ENCODE assay signal across 8 cellular contexts in genomic region chr1:54200519-54200997, GRCh38. TPM values are rescaled to one million over a fixed set of nuclear protein-coding genes. Genes with fewer than 3 reads are reported as not detected.
DNase-seq lines count a peak whose midpoint lies in the region; TF ChIP-seq lines count a peak whose summit lies in the region.

No MANE protein-coding gene starts in this region.

- no peaks in the 10 kb centered on the region for H3K27me3 Mint-ChIP-seq in T-helper 1 cell treated with Interleukin-12 subunit alpha and Interleukin-12 subunit beta and Interleukin-4 antibody, amounts not matched to agents 30 μg/mL and 1 μg/mL, for 36 hours (ENCODE audit: low read depth)

- peak overlapping the region; percentile 74 for H3K4me3 ChIP-seq in HUES48 (ENCODE audit: low read depth, low read length)
- peak overlapping the region; percentile 76 to 94 for H3K4me3 ChIP-seq in cardiac fibroblast (replicated peaks in 1 of 2; ENCODE audit: low read depth in 2 of 2, low read length in 2 of 2)
- H3K4me3 ChIP-seq in mononuclear cell (ENCODE audit: low read length) = peak overlapping the region; percentile 72

- DNase-seq in T-helper 1 cell (no peak), cardiac fibroblast (ENCODE audit: low read depth in 2 of 2) (peak in 1 of 2 donors; percentile 28), KBM-7 (no peak), hippocampal formation (lab: John Stamatoyannopoulos, UW) (no peak), NCI-H2081 treated with DMSO at 0.1 percent for 48 hours (lab: John Stamatoyannopoulos, UW) (no peak)

- peaks cover 33% of the 10 kb centered on the region for H3K4me1 Mint-ChIP-seq in T-helper 1 cell treated with Interleukin-12 subunit alpha and Interleukin-12 subunit beta and Interleukin-4 antibody, amounts not matched to agents 30 μg/mL and 1 μg/mL, for 36 hours (ENCODE audit: low read depth)

- no peaks in the 10 kb centered on the region for H3K9me3 Mint-ChIP-seq in T-helper 1 cell treated with Interleukin-12 subunit alpha and Interleukin-12 subunit beta and Interleukin-4 antibody, amounts not matched to agents 30 μg/mL and 1 μg/mL, for 36 hours

- H3K27me3 ChIP-seq in HUES48 (ENCODE audit: control insufficient read depth, insufficient read depth, low read length) (no peaks in the 10 kb centered on the region), mononuclear cell (ENCODE audit: insufficient read depth, low read length) (no peaks in the 10 kb centered on the region)

- TF ChIP-seq CTCF in cardiac fibroblast (IDR thresholded peaks at IDR 0.05; ENCODE audit: low read depth, low read length) = no peak

- peaks cover 37% of the 10 kb centered on the region for H3K36me3 ChIP-seq in HUES48 (ENCODE audit: control insufficient read depth, insufficient read depth, low read length)

- peak overlapping the region; percentile 67 for H3K27ac ChIP-seq in HUES48 (ENCODE audit: low read depth, low read length)

- H3K4me3 Mint-ChIP-seq in T-helper 1 cell treated with Interleukin-12 subunit alpha and Interleukin-12 subunit beta and Interleukin-4 antibody, amounts not matched to agents 30 μg/mL and 1 μg/mL, for 36 hours = peak overlapping the region; percentile 91

- peak overlapping the region; percentile 88 for H3K9ac ChIP-seq in HUES48 (ENCODE audit: low read depth, low read length)

- in situ Hi-C loops in KBM-7 (cut with MboI; ENCODE audit: low pct_unique_long_range_greater_than_20kb, low sequenced_read_pairs) = no loop called here

- no peaks in the 10 kb centered on the region for H3K9me3 ChIP-seq in HUES48 (ENCODE audit: control insufficient read depth, insufficient read depth, low read length)
- no peaks in the 10 kb centered on the region for H3K9me3 ChIP-seq in mononuclear cell (ENCODE audit: low read depth, low read length)

- peak overlapping the region; percentile 86 for H3K27ac Mint-ChIP-seq in T-helper 1 cell treated with Interleukin-12 subunit alpha and Interleukin-12 subunit beta and Interleukin-4 antibody, amounts not matched to agents 30 μg/mL and 1 μg/mL, for 36 hours

- peaks cover 23% of the 10 kb centered on the region for H3K36me3 Mint-ChIP-seq in T-helper 1 cell treated with Interleukin-12 subunit alpha and Interleukin-12 subunit beta and Interleukin-4 antibody, amounts not matched to agents 30 μg/mL and 1 μg/mL, for 36 hours (ENCODE audit: low read depth)

- H3K4me1 ChIP-seq in HUES48 (ENCODE audit: control insufficient read depth, insufficient read depth, low read length) (peaks cover 5% of the 10 kb centered on the region), mononuclear cell (ENCODE audit: insufficient read depth, low read length) (peaks cover 23% of the 10 kb centered on the region)

RNA-seq across cellular contexts. Expression of gene MRPL37, which starts 0.6 kb away (rescaled TPM):
- 28.5 TPM for total RNA-seq in mononuclear cell

RNA-seq across cellular contexts. Expression of gene CYB5RL, which starts 0.7 kb away (rescaled TPM):
- 1.0 TPM for total RNA-seq in mononuclear cell

RNA-seq across cellular contexts. Expression of gene CDCP2, which starts 47.8 kb away (rescaled TPM):
- total RNA-seq in mononuclear cell = 0.10 TPM
